Comparison of ENCODE assay signal across 1 cellular context in the genomic region with DNA sequence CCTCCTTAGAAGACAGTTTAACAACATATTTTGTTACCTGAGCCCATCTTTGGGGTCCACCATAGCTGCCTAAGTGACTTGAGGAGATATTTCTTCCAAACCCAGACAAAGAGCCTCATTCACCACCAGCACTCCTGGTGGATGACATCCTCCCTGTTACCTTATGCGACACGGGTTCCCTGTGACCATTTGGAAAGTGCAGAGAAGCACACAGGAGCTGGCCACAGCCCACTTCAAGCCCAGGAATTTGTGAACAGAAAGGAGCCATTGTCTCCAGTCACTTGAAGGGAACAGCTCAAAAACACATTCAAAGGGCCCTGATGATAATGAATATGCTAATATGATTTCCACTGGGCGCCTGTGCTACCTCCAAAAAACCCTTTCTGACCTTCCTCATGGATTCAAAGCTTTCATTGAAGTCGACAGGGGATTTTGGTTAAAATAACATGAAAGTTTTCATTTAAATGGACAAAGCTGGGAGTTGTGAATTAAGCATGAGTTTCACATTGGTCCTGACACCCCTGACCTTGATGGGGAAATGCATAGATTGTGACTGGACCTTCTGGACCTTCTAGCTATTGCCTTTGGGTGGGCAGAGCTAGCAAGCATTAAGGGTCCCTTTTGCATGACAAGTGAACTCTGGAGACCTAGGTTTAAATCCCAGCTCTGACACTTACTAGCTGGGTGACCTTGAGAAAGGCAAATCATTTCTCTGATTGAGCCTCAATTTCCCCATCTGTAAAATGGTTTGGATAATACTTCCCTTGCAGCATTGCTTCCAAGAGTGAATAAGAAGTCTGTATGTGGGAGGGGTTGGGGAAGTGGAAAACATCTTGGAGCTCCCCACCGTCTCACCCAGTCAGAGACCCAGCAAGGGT.
TF ChIP-seq lines count a peak whose summit lies in the region.

No MANE protein-coding gene starts in this region.

TF ChIP-seq in HepG2, 621 proteins besides CTCF, POLR2A, EP300 and RAD21 (continued from another document and continues in another):
- TF ChIP-seq, protein P1, sequence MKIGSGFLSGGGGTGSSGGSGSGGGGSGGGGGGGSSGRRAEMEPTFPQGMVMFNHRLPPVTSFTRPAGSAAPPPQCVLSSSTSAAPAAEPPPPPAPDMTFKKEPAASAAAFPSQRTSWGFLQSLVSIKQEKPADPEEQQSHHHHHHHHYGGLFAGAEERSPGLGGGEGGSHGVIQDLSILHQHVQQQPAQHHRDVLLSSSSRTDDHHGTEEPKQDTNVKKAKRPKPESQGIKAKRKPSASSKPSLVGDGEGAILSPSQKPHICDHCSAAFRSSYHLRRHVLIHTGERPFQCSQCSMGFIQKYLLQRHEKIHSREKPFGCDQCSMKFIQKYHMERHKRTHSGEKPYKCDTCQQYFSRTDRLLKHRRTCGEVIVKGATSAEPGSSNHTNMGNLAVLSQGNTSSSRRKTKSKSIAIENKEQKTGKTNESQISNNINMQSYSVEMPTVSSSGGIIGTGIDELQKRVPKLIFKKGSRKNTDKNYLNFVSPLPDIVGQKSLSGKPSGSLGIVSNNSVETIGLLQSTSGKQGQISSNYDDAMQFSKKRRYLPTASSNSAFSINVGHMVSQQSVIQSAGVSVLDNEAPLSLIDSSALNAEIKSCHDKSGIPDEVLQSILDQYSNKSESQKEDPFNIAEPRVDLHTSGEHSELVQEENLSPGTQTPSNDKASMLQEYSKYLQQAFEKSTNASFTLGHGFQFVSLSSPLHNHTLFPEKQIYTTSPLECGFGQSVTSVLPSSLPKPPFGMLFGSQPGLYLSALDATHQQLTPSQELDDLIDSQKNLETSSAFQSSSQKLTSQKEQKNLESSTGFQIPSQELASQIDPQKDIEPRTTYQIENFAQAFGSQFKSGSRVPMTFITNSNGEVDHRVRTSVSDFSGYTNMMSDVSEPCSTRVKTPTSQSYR (CRISPR knock-in tag; IDR thresholded peaks at IDR 0.05; ENCODE audit: borderline replicate concordance) = peak; percentile 20; the same call in 1 of the 2 replicates
- no peak for TF ChIP-seq KDM5A (IDR thresholded peaks at IDR 0.05; ENCODE audit: borderline replicate concordance, low read length)
- no peak for TF ChIP-seq TARDBP (CRISPR knock-in tag; IDR thresholded peaks at IDR 0.05)
- TF ChIP-seq HOXA3 (CRISPR knock-in tag; IDR thresholded peaks at IDR 0.05) = no peak
- TF ChIP-seq LCORL (IDR thresholded peaks at IDR 0.05) = peak; percentile 70; the same call in 1 of the 2 replicates
- peak; percentile 69 for TF ChIP-seq LCORL (CRISPR knock-in tag; IDR thresholded peaks at IDR 0.05)
- 0 out of 2 replicates have a peak, but pooled peaks have one; percentile 47 for TF ChIP-seq ZKSCAN8 (CRISPR knock-in tag; IDR thresholded peaks at IDR 0.05; ENCODE audit: borderline replicate concordance)
- TF ChIP-seq ASH2L (IDR thresholded peaks at IDR 0.05; ENCODE audit: insufficient read length, low read depth, low read length) = peak; percentile 72
- 0 out of 2 replicates have a peak, but pooled peaks have one; percentile 16 for TF ChIP-seq SALL1 (CRISPR knock-in tag; IDR thresholded peaks at IDR 0.05)
- TF ChIP-seq, protein P2, sequence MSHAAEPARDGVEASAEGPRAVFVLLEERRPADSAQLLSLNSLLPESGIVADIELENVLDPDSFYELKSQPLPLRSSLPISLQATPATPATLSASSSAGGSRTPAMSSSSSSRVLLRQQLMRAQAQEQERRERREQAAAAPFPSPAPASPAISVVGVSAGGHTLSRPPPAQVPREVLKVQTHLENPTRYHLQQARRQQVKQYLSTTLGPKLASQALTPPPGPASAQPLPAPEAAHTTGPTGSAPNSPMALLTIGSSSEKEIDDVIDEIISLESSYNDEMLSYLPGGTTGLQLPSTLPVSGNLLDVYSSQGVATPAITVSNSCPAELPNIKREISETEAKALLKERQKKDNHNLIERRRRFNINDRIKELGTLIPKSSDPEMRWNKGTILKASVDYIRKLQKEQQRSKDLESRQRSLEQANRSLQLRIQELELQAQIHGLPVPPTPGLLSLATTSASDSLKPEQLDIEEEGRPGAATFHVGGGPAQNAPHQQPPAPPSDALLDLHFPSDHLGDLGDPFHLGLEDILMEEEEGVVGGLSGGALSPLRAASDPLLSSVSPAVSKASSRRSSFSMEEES (CRISPR knock-in tag; IDR thresholded peaks at IDR 0.05) = peak; percentile 58
- TF ChIP-seq IRX3 (CRISPR knock-in tag; IDR thresholded peaks at IDR 0.05; ENCODE audit: borderline replicate concordance, low read depth) = no peak
- TF ChIP-seq ZNF772 (CRISPR knock-in tag; IDR thresholded peaks at IDR 0.05) = peak; percentile 67; the same call in 1 of the 2 replicates
- peak; percentile 90 for TF ChIP-seq CEBPG (CRISPR knock-in tag; IDR thresholded peaks at IDR 0.05)
- no peak for TF ChIP-seq ZFX (CRISPR knock-in tag; IDR thresholded peaks at IDR 0.05; ENCODE audit: low read depth)
- TF ChIP-seq SOX13 (IDR thresholded peaks at IDR 0.05) = no peak
- peak in 1 of 2 experiments; percentile 84; a peak in 2 of 4 replicates for TF ChIP-seq SOX13 (CRISPR knock-in tag; conservative IDR thresholded peaks at IDR 0.05 in 1 of 2, IDR thresholded peaks at IDR 0.05 in 1 of 2)
- TF ChIP-seq HDAC2 (CRISPR knock-in tag; IDR thresholded peaks at IDR 0.05) = peak; percentile 57; the same call in 1 of the 2 replicates
- TF ChIP-seq PHF21A (CRISPR knock-in tag; IDR thresholded peaks at IDR 0.05) = peak; percentile 31; the same call in 1 of the 2 replicates
- no peak for TF ChIP-seq ZNF274 (CRISPR knock-in tag; IDR thresholded peaks at IDR 0.05)
- 0 out of 2 replicates have a peak, but pooled peaks have one; percentile 34 for TF ChIP-seq KDM2A (CRISPR knock-in tag; IDR thresholded peaks at IDR 0.05; ENCODE audit: borderline replicate concordance, low read depth)
- TF ChIP-seq XRCC5 (optimal IDR thresholded peaks at IDR 0.05; ENCODE audit: low read length) = peak; percentile 94
- peak; percentile 26 for TF ChIP-seq YY1 (IDR thresholded peaks at IDR 0.05; ENCODE audit: insufficient read depth, insufficient replicate concordance, low read depth, low read length)
- TF ChIP-seq, protein P3, sequence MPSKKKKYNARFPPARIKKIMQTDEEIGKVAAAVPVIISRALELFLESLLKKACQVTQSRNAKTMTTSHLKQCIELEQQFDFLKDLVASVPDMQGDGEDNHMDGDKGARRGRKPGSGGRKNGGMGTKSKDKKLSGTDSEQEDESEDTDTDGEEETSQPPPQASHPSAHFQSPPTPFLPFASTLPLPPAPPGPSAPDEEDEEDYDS (CRISPR knock-in tag; IDR thresholded peaks at IDR 0.05) = 0 out of 2 replicates have a peak, but pooled peaks have one; percentile 34
- TF ChIP-seq NR2C2 (CRISPR knock-in tag; IDR thresholded peaks at IDR 0.05; ENCODE audit: borderline replicate concordance) = 0 out of 2 replicates have a peak, but pooled peaks have one; percentile 34
- TF ChIP-seq, protein P4, sequence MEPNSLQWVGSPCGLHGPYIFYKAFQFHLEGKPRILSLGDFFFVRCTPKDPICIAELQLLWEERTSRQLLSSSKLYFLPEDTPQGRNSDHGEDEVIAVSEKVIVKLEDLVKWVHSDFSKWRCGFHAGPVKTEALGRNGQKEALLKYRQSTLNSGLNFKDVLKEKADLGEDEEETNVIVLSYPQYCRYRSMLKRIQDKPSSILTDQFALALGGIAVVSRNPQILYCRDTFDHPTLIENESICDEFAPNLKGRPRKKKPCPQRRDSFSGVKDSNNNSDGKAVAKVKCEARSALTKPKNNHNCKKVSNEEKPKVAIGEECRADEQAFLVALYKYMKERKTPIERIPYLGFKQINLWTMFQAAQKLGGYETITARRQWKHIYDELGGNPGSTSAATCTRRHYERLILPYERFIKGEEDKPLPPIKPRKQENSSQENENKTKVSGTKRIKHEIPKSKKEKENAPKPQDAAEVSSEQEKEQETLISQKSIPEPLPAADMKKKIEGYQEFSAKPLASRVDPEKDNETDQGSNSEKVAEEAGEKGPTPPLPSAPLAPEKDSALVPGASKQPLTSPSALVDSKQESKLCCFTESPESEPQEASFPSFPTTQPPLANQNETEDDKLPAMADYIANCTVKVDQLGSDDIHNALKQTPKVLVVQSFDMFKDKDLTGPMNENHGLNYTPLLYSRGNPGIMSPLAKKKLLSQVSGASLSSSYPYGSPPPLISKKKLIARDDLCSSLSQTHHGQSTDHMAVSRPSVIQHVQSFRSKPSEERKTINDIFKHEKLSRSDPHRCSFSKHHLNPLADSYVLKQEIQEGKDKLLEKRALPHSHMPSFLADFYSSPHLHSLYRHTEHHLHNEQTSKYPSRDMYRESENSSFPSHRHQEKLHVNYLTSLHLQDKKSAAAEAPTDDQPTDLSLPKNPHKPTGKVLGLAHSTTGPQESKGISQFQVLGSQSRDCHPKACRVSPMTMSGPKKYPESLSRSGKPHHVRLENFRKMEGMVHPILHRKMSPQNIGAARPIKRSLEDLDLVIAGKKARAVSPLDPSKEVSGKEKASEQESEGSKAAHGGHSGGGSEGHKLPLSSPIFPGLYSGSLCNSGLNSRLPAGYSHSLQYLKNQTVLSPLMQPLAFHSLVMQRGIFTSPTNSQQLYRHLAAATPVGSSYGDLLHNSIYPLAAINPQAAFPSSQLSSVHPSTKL (CRISPR knock-in tag; IDR thresholded peaks at IDR 0.05) = peak; percentile 55; the same call in 1 of the 2 replicates
- peak; percentile 54 for TF ChIP-seq FOXA3 (CRISPR knock-in tag; IDR thresholded peaks at IDR 0.05)
- no peak for TF ChIP-seq MIER3 (CRISPR knock-in tag; IDR thresholded peaks at IDR 0.05; ENCODE audit: borderline replicate concordance)
- TF ChIP-seq SOX5 (CRISPR knock-in tag; IDR thresholded peaks at IDR 0.05; ENCODE audit: borderline replicate concordance) = peak; percentile 80; the same call in 1 of the 2 replicates
- TF ChIP-seq, protein P5, sequence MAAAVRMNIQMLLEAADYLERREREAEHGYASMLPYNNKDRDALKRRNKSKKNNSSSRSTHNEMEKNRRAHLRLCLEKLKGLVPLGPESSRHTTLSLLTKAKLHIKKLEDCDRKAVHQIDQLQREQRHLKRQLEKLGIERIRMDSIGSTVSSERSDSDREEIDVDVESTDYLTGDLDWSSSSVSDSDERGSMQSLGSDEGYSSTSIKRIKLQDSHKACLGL (CRISPR knock-in tag; IDR thresholded peaks at IDR 0.05) = no peak
- TF ChIP-seq, protein P6, sequence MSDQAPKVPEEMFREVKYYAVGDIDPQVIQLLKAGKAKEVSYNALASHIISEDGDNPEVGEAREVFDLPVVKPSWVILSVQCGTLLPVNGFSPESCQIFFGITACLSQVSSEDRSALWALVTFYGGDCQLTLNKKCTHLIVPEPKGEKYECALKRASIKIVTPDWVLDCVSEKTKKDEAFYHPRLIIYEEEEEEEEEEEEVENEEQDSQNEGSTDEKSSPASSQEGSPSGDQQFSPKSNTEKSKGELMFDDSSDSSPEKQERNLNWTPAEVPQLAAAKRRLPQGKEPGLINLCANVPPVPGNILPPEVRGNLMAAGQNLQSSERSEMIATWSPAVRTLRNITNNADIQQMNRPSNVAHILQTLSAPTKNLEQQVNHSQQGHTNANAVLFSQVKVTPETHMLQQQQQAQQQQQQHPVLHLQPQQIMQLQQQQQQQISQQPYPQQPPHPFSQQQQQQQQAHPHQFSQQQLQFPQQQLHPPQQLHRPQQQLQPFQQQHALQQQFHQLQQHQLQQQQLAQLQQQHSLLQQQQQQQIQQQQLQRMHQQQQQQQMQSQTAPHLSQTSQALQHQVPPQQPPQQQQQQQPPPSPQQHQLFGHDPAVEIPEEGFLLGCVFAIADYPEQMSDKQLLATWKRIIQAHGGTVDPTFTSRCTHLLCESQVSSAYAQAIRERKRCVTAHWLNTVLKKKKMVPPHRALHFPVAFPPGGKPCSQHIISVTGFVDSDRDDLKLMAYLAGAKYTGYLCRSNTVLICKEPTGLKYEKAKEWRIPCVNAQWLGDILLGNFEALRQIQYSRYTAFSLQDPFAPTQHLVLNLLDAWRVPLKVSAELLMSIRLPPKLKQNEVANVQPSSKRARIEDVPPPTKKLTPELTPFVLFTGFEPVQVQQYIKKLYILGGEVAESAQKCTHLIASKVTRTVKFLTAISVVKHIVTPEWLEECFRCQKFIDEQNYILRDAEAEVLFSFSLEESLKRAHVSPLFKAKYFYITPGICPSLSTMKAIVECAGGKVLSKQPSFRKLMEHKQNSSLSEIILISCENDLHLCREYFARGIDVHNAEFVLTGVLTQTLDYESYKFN (CRISPR knock-in tag; conservative IDR thresholded peaks at IDR 0.05) = 0 out of 2 replicates have a peak, but pooled peaks have one; percentile 25
- TF ChIP-seq, protein P7, sequence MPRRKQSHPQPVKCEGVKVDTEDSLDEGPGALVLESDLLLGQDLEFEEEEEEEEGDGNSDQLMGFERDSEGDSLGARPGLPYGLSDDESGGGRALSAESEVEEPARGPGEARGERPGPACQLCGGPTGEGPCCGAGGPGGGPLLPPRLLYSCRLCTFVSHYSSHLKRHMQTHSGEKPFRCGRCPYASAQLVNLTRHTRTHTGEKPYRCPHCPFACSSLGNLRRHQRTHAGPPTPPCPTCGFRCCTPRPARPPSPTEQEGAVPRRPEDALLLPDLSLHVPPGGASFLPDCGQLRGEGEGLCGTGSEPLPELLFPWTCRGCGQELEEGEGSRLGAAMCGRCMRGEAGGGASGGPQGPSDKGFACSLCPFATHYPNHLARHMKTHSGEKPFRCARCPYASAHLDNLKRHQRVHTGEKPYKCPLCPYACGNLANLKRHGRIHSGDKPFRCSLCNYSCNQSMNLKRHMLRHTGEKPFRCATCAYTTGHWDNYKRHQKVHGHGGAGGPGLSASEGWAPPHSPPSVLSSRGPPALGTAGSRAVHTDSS (CRISPR knock-in tag; conservative IDR thresholded peaks at IDR 0.05) = no peak
- TF ChIP-seq, protein P8, sequence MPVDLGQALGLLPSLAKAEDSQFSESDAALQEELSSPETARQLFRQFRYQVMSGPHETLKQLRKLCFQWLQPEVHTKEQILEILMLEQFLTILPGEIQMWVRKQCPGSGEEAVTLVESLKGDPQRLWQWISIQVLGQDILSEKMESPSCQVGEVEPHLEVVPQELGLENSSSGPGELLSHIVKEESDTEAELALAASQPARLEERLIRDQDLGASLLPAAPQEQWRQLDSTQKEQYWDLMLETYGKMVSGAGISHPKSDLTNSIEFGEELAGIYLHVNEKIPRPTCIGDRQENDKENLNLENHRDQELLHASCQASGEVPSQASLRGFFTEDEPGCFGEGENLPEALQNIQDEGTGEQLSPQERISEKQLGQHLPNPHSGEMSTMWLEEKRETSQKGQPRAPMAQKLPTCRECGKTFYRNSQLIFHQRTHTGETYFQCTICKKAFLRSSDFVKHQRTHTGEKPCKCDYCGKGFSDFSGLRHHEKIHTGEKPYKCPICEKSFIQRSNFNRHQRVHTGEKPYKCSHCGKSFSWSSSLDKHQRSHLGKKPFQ (CRISPR knock-in tag; IDR thresholded peaks at IDR 0.05; ENCODE audit: insufficient replicate concordance) = no peak
- TF ChIP-seq RXRB (CRISPR knock-in tag; IDR thresholded peaks at IDR 0.05; ENCODE audit: borderline replicate concordance) = peak; percentile 35; the same call in 1 of the 2 replicates
- TF ChIP-seq CEBPB (IDR thresholded peaks at IDR 0.05; ENCODE audit: borderline replicate concordance, low read depth, low read length) = peak; percentile 72; the same call in 1 of the 2 replicates
- TF ChIP-seq NCOA2 (CRISPR knock-in tag; IDR thresholded peaks at IDR 0.05) = peak; percentile 58; the same call in 1 of the 2 replicates
- peak; percentile 79; the same call in 1 of the 2 replicates for TF ChIP-seq TBX2 (CRISPR knock-in tag; IDR thresholded peaks at IDR 0.05; ENCODE audit: borderline replicate concordance)
- TF ChIP-seq ELF3 (CRISPR knock-in tag; IDR thresholded peaks at IDR 0.05) = peak; percentile 42; the same call in 1 of the 2 replicates
- 0 out of 2 replicates have a peak, but pooled peaks have one; percentile 24 for TF ChIP-seq KLF11 (CRISPR knock-in tag; IDR thresholded peaks at IDR 0.05)
- TF ChIP-seq, protein P9, sequence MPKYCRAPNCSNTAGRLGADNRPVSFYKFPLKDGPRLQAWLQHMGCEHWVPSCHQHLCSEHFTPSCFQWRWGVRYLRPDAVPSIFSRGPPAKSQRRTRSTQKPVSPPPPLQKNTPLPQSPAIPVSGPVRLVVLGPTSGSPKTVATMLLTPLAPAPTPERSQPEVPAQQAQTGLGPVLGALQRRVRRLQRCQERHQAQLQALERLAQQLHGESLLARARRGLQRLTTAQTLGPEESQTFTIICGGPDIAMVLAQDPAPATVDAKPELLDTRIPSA (CRISPR knock-in tag; IDR thresholded peaks at IDR 0.05; ENCODE audit: borderline replicate concordance) = no peak
